1 cellular context compared by ENCODE assay signal in the genomic region with DNA sequence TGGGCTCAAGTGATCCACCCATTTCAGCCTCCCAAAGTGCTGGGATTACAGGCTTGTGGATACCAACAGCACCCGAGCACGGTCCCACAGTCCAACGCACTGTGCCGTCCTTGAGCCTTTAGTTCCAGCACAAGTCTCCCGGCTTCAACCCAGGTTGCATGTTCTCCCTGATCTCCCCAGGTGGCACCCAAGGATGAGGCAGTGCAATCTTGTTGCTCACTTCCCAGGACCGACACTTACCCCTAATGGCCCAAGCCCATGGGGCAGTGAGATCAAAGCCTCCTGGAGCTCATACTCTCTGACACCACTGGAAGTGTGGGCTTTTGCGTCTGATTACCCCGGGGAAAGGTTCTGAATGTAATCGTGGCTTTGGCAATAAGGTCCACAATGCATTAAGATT.
TF ChIP-seq lines count a peak whose summit lies in the region.

No MANE protein-coding gene starts in this region.

TF ChIP-seq in SK-N-SH, 30 proteins besides CTCF, POLR2A, EP300 and RAD21 (continued from another document):
- TF ChIP-seq, protein P1, sequence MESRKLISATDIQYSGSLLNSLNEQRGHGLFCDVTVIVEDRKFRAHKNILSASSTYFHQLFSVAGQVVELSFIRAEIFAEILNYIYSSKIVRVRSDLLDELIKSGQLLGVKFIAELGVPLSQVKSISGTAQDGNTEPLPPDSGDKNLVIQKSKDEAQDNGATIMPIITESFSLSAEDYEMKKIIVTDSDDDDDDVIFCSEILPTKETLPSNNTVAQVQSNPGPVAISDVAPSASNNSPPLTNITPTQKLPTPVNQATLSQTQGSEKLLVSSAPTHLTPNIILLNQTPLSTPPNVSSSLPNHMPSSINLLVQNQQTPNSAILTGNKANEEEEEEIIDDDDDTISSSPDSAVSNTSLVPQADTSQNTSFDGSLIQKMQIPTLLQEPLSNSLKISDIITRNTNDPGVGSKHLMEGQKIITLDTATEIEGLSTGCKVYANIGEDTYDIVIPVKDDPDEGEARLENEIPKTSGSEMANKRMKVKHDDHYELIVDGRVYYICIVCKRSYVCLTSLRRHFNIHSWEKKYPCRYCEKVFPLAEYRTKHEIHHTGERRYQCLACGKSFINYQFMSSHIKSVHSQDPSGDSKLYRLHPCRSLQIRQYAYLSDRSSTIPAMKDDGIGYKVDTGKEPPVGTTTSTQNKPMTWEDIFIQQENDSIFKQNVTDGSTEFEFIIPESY (IDR thresholded peaks at IDR 0.05; ENCODE audit: borderline replicate concordance, low read depth) = no peak
- TF ChIP-seq, protein P2, sequence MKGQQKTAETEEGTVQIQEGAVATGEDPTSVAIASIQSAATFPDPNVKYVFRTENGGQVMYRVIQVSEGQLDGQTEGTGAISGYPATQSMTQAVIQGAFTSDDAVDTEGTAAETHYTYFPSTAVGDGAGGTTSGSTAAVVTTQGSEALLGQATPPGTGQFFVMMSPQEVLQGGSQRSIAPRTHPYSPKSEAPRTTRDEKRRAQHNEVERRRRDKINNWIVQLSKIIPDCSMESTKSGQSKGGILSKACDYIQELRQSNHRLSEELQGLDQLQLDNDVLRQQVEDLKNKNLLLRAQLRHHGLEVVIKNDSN (IDR thresholded peaks at IDR 0.05; ENCODE audit: borderline replicate concordance, low read depth) = no peak
- TF ChIP-seq ELF1 (IDR thresholded peaks at IDR 0.05) (no peak), GATA2 (CRISPR knock-in tag; IDR thresholded peaks at IDR 0.05) (no peak), GABPA (IDR thresholded peaks at IDR 0.05; ENCODE audit: low read depth) (no peak), RXRA (IDR thresholded peaks at IDR 0.05; ENCODE audit: borderline replicate concordance, low read depth) (no peak), FOXM1 (IDR thresholded peaks at IDR 0.05; ENCODE audit: low read depth) (no peak), CHD2 (IDR thresholded peaks at IDR 0.05; ENCODE audit: low read length, partially characterized antibody) (no peak), SIN3A (IDR thresholded peaks at IDR 0.05; ENCODE audit: borderline replicate concordance, low read depth, low read length) (no peak), TCF12 (IDR thresholded peaks at IDR 0.05) (no peak)
- TF ChIP-seq, protein P3, sequence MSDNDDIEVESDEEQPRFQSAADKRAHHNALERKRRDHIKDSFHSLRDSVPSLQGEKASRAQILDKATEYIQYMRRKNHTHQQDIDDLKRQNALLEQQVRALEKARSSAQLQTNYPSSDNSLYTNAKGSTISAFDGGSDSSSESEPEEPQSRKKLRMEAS (IDR thresholded peaks at IDR 0.05; ENCODE audit: low read depth) = no peak
TF ChIP-seq in SK-N-SH: peak in this region for 0.
